8 cellular contexts compared by ENCODE assay signal in genomic region chr2:105144128-105144940, GRCh38.
DNase-seq lines count a peak whose midpoint lies in the region; ATAC-seq and TF ChIP-seq lines count a peak whose summit lies in the region.

No MANE protein-coding gene starts in this region.

- peaks cover 12% of the 10 kb centered on the region for H3K4me1 Mint-ChIP-seq in activated CD4-positive, alpha-beta T cell treated with anti-CD3 and anti-CD28 coated beads, Interleukin-2, amount 10 ng/mL, durations not matched to agents 7 days and 5 days
- H3K4me1 Mint-ChIP-seq in glutamatergic neuron (ENCODE audit: low read depth, unreplicated experiment), result peaks cover 11% of the 10 kb centered on the region
- H3K4me1 Mint-ChIP-seq in stimulated activated naive B cell treated with anti-CD40 and anti-IgM and Interleukin-4, amounts not matched to agents 10 μg/mL and 1 μg/mL and 100 μg/mL, for 72 hours, result peaks cover 14 to 19% of the 10 kb centered on the region in 2 donors

- CTCF ChIA-PET in activated CD4-positive, alpha-beta T cell treated with anti-CD3 and anti-CD28 coated beads, Interleukin-2, amount 10 ng/mL, durations not matched to agents 7 days and 5 days (lab: Charles Lee), result interaction anchor here (1.7 kb wide), 1 partner anchor 12 kb away, joined by 5 read pairs; no protein-coding TSS in a partner anchor

- peak overlapping the region; percentile 48 for H3K27ac Mint-ChIP-seq in activated CD4-positive, alpha-beta T cell treated with anti-CD3 and anti-CD28 coated beads, Interleukin-2, amount 10 ng/mL, durations not matched to agents 7 days and 5 days
- peak overlapping the region; percentile 88 for H3K27ac Mint-ChIP-seq in glutamatergic neuron (ENCODE audit: unreplicated experiment)
- peak overlapping the region; percentile 63 for H3K27ac Mint-ChIP-seq in stimulated activated naive B cell treated with anti-CD40 and anti-IgM and Interleukin-4, amounts not matched to agents 10 μg/mL and 1 μg/mL and 100 μg/mL, for 72 hours

- no peaks in the 10 kb centered on the region for H3K36me3 Mint-ChIP-seq in activated CD4-positive, alpha-beta T cell treated with anti-CD3 and anti-CD28 coated beads, Interleukin-2, amount 10 ng/mL, durations not matched to agents 7 days and 5 days (ENCODE audit: low read depth)
- peaks cover 2% of the 10 kb centered on the region for H3K36me3 Mint-ChIP-seq in glutamatergic neuron (ENCODE audit: unreplicated experiment)
- H3K36me3 Mint-ChIP-seq in stimulated activated naive B cell treated with anti-CD40 and anti-IgM and Interleukin-4, amounts not matched to agents 10 μg/mL and 1 μg/mL and 100 μg/mL, for 72 hours, result peaks cover 2 to 3% of the 10 kb centered on the region in 2 donors

- peak; percentile 28 to 31 for ATAC-seq in stimulated activated naive B cell treated with anti-CD40 and anti-IgM and Interleukin-4, amounts not matched to agents 10 μg/mL and 1 μg/mL and 100 μg/mL, for 72 hours (replicated peaks)
- ATAC-seq in sciatic nerve (no peak), GM21528 (IDR thresholded peaks at IDR 0.05; ENCODE audit: low FRiP score, unreplicated experiment) (no peak), body of pancreas (no peak)

- POLR2A ChIA-PET in activated CD4-positive, alpha-beta T cell treated with anti-CD3 and anti-CD28 coated beads, Interleukin-2, amount 10 ng/mL, durations not matched to agents 7 days and 5 days (lab: Charles Lee), result no interaction called here

- no peak overlapping the region for H3K4me3 ChIP-seq in body of pancreas

- H3K36me3 ChIP-seq in body of pancreas (replicated peaks in 1 of 2; ENCODE audit: insufficient read depth in 1 of 2, low read depth in 2 of 2), result no peaks in the 10 kb centered on the region

- H3K27me3 Mint-ChIP-seq in activated CD4-positive, alpha-beta T cell treated with anti-CD3 and anti-CD28 coated beads, Interleukin-2, amount 10 ng/mL, durations not matched to agents 7 days and 5 days, result peaks cover 48% of the 10 kb centered on the region
- H3K27me3 Mint-ChIP-seq in glutamatergic neuron (ENCODE audit: unreplicated experiment), result peaks cover 10% of the 10 kb centered on the region
- peaks cover 29% of the 10 kb centered on the region in 2 donors for H3K27me3 Mint-ChIP-seq in stimulated activated naive B cell treated with anti-CD40 and anti-IgM and Interleukin-4, amounts not matched to agents 10 μg/mL and 1 μg/mL and 100 μg/mL, for 72 hours

- peaks cover 6% of the 10 kb centered on the region for H3K4me1 ChIP-seq in body of pancreas

- peaks cover 0 to 5% of the 10 kb centered on the region in 2 donors for H3K27me3 ChIP-seq in body of pancreas

- intact Hi-C loops in sciatic nerve (cut with DNase I), result no loop called here
- intact Hi-C loops in body of pancreas (cut with DNase I), result no loop called here

- H3K27ac ChIP-seq in body of pancreas, result no peak overlapping the region

- H3K9me3 ChIP-seq in body of pancreas, result no peaks in the 10 kb centered on the region

- no peak for DNase-seq in activated CD4-positive, alpha-beta T cell treated with anti-CD3 and anti-CD28 coated beads, Interleukin-2, amount 10 ng/mL, durations not matched to agents 7 days and 5 days
- no peak for DNase-seq in activated CD4-positive, alpha-beta T cell treated with anti-CD3 and anti-CD28 coated beads for 48 hours
- DNase-seq in NCI-H1092 treated with DMSO at 0.1 percent for 48 hours (lab: John Stamatoyannopoulos, UW) (peak; percentile 1), glutamatergic neuron (no peak), sciatic nerve (ENCODE audit: low spot score) (no peak), body of pancreas (no peak)
- no peak for DNase-seq in stimulated activated naive B cell treated with anti-CD40 and anti-IgM and Interleukin-4, amounts not matched to agents 10 μg/mL and 1 μg/mL and 100 μg/mL, for 72 hours

- H3K9me3 Mint-ChIP-seq in activated CD4-positive, alpha-beta T cell treated with anti-CD3 and anti-CD28 coated beads, Interleukin-2, amount 10 ng/mL, durations not matched to agents 7 days and 5 days, result no peaks in the 10 kb centered on the region
- H3K9me3 Mint-ChIP-seq in glutamatergic neuron (ENCODE audit: unreplicated experiment), result peaks cover 10% of the 10 kb centered on the region
- H3K9me3 Mint-ChIP-seq in stimulated activated naive B cell treated with anti-CD40 and anti-IgM and Interleukin-4, amounts not matched to agents 10 μg/mL and 1 μg/mL and 100 μg/mL, for 72 hours, result no peaks in the 10 kb centered on the region

- 5 to 6% methylated on average over 32 to 43 of the region's 66 CpGs for WGBS in body of pancreas, 2 donors

- TF ChIP-seq CTCF in glutamatergic neuron (IDR thresholded peaks at IDR 0.05; ENCODE audit: partially characterized antibody, unreplicated experiment) (no peak), body of pancreas (IDR thresholded peaks at IDR 0.05) (no peak)

- H3K4me3 Mint-ChIP-seq in activated CD4-positive, alpha-beta T cell treated with anti-CD3 and anti-CD28 coated beads, Interleukin-2, amount 10 ng/mL, durations not matched to agents 7 days and 5 days, result peak overlapping the region; percentile 78
- H3K4me3 Mint-ChIP-seq in glutamatergic neuron (ENCODE audit: unreplicated experiment), result peak overlapping the region; percentile 95
- H3K4me3 Mint-ChIP-seq in stimulated activated naive B cell treated with anti-CD40 and anti-IgM and Interleukin-4, amounts not matched to agents 10 μg/mL and 1 μg/mL and 100 μg/mL, for 72 hours, result peak overlapping the region; percentile 78 to 84

- TF ChIP-seq POLR2A in body of pancreas (IDR thresholded peaks at IDR 0.05), result no peak

Comparison
In these comparisons a context has a peak if more than half of its experiments do, and no peak if none do; other contexts are left out.
1. ATAC-seq: peak in stimulated activated naive B cell treated with anti-CD40 and anti-IgM and Interleukin-4, amounts not matched to agents 10 μg/mL and 1 μg/mL and 100 μg/mL, for 72 hours (2 of 2); none in sciatic nerve (single experiment), GM21528 (single experiment) and body of pancreas (single experiment).
2. Peak in every context shown above with its lines, with median percentiles within 50 percentile points of each other: H3K27ac Mint-ChIP-seq and H3K4me3 Mint-ChIP-seq.